In genomic region chr5:15252331-15252730, GRCh38 we compare ENCODE assay signal across 20 cellular contexts.
DNase-seq lines count a peak whose midpoint lies in the region; ATAC-seq, FAIRE-seq and TF ChIP-seq lines count a peak whose summit lies in the region.
"Had no signal": no experiment of that assay in that cellular context is flagged by ENCODE, and none has a peak within 500 bp of the region (broad histone marks: within the 10 kb centered on the region; RNA-seq: fewer than 3 reads in every experiment).

No MANE protein-coding gene starts in this region.

- intact Hi-C loops in dorsolateral prefrontal cortex (cut with DNase I): no loop called here

- no peak for ATAC-seq in HG02840 (IDR thresholded peaks at IDR 0.05; ENCODE audit: low FRiP score, unreplicated experiment)
- ATAC-seq: A549, GM12878, HepG2 had no signal

- FAIRE-seq in H54 (lab: Jason Lieb, UNC) (peak; percentile 67), HTR-8/SVneo (lab: Jason Lieb, UNC) (no peak)
- FAIRE-seq: A549, D721Med, GM12878, GM19239, HepG2 had no signal

- no peaks in the 10 kb centered on the region for H3K27me3 ChIP-seq in dorsolateral prefrontal cortex

- no peak for TF ChIP-seq CTCF in dorsolateral prefrontal cortex (IDR thresholded peaks at IDR 0.05 in 54 of 56, conservative IDR thresholded peaks at IDR 0.05 in 2 of 56; ENCODE audit: low read depth in 1 of 56, partially characterized antibody in 56 of 56)

- peak; percentile 46 for DNase-seq in EH (ENCODE audit: low read depth)
- DNase-seq in H54 (ENCODE audit: insufficient read length, low spot score): no peak
- DNase-seq in M059J (ENCODE audit: low read depth): peak; percentile 10
- DNase-seq in kidney glomerular epithelial cell (lab: John Stamatoyannopoulos, UW): peak; percentile 77
- no peak for DNase-seq in dorsolateral prefrontal cortex
- DNase-seq in NCI-H1092 (lab: John Stamatoyannopoulos, UW): no peak
- no peak for DNase-seq in HTR-8/SVneo (ENCODE audit: insufficient read length, low spot score)
- DNase-seq: AML-193; Caco-2; CD4-positive, alpha-beta T cell; HCEC 1CT had no signal

- TF ChIP-seq POLR2A in H54 (IDR thresholded peaks at IDR 0.05; ENCODE audit: low read depth, low read length): no peak

- H3K4me3 ChIP-seq in dorsolateral prefrontal cortex: no peak overlapping the region
- H3K4me3 ChIP-seq: A549, GM12878 had no signal

- H3K27ac ChIP-seq in dorsolateral prefrontal cortex: no peak overlapping the region
- H3K27ac ChIP-seq: 22Rv1, A549, C4-2B, HL-60 had no signal

Comparison
In these comparisons a context has a peak if more than half of its experiments do, and no peak if none do; other contexts are left out.
1. DNase-seq: peak in EH (single experiment), M059J (single experiment) and kidney glomerular epithelial cell (single experiment); none in H54 (single experiment), dorsolateral prefrontal cortex (0 of 10), NCI-H1092 (single experiment) and HTR-8/SVneo (single experiment).